Comparison of ENCODE assay signal across 1 cellular context in the genomic region with DNA sequence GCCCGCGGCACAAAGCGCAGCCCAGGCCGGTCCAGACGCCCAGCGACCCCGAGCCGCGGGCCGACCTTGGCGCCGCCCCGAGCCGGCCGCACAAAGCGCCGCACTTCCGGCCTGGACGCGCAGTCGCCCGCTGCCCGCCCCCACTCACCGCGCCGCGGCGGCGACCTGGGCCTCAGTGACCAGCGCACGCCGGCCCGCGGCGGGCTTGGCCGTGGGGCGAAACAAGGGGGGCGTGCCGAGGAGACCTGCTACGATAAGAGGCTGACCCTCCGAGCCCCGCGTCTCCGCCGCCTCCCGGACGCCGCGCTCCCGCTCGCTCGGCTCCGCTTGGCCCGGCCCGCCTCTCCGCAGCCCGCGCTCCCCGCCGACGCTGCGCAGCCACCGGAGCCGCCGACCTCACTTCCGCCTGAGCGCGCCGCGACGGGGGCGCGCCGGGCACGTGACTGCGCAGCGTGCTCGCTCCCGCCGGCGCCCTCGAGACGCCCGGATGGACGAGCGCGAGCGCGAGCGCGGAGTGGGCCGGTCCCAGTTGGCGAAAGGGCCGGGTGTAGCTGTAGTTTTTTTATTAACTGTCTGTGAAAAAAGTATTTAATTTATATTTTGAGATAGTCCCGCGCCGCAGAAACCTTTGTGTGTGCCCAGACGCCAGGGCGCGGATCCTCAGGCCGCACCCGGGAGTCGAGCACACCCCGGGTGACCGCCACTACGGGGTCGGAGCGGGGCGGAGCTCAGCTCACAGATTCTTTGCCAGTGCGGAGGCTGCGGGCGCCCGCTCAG.
TF ChIP-seq lines count a peak whose summit lies in the region.

A gene with protein sequence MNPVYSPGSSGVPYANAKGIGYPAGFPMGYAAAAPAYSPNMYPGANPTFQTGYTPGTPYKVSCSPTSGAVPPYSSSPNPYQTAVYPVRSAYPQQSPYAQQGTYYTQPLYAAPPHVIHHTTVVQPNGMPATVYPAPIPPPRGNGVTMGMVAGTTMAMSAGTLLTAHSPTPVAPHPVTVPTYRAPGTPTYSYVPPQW (minus strand): TSS at position 395 of the 777 bp plus-strand sequence. CDS start 10,814 bp downstream, outside the sequence.

TF ChIP-seq in K562, 482 proteins besides CTCF, POLR2A, EP300 and RAD21 (continued from another document and continues in another):
- TF ChIP-seq, protein P1, sequence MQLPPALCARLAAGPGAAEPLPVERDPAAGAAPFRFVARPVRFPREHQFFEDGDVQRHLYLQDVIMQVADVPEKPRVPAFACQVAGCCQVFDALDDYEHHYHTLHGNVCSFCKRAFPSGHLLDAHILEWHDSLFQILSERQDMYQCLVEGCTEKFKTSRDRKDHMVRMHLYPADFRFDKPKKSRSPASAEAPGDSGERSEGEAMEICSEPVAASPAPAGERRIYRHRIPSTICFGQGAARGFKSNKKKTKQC (CRISPR knock-in tag; IDR thresholded peaks at IDR 0.05), result peak; percentile 74; the same call in 1 of the 2 replicates
- no peak for TF ChIP-seq MTA2 (IDR thresholded peaks at IDR 0.05; ENCODE audit: low read depth)
- TF ChIP-seq, protein P2, sequence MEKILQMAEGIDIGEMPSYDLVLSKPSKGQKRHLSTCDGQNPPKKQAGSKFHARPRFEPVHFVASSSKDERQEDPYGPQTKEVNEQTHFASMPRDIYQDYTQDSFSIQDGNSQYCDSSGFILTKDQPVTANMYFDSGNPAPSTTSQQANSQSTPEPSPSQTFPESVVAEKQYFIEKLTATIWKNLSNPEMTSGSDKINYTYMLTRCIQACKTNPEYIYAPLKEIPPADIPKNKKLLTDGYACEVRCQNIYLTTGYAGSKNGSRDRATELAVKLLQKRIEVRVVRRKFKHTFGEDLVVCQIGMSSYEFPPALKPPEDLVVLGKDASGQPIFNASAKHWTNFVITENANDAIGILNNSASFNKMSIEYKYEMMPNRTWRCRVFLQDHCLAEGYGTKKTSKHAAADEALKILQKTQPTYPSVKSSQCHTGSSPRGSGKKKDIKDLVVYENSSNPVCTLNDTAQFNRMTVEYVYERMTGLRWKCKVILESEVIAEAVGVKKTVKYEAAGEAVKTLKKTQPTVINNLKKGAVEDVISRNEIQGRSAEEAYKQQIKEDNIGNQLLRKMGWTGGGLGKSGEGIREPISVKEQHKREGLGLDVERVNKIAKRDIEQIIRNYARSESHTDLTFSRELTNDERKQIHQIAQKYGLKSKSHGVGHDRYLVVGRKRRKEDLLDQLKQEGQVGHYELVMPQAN (IDR thresholded peaks at IDR 0.05; ENCODE audit: borderline replicate concordance), result no peak
- no peak for TF ChIP-seq SMAD3 (CRISPR knock-in tag; conservative IDR thresholded peaks at IDR 0.05)
- TF ChIP-seq ZBTB1 (CRISPR knock-in tag; IDR thresholded peaks at IDR 0.05; ENCODE audit: borderline replicate concordance, low read depth), result peak; percentile 99
- no peak for TF ChIP-seq ZNF253 (CRISPR knock-in tag; conservative IDR thresholded peaks at IDR 0.05)
- TF ChIP-seq, protein P3, sequence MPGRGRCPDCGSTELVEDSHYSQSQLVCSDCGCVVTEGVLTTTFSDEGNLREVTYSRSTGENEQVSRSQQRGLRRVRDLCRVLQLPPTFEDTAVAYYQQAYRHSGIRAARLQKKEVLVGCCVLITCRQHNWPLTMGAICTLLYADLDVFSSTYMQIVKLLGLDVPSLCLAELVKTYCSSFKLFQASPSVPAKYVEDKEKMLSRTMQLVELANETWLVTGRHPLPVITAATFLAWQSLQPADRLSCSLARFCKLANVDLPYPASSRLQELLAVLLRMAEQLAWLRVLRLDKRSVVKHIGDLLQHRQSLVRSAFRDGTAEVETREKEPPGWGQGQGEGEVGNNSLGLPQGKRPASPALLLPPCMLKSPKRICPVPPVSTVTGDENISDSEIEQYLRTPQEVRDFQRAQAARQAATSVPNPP (IDR thresholded peaks at IDR 0.05; ENCODE audit: borderline replicate concordance, insufficient read depth, insufficient read length), result no peak
- TF ChIP-seq RBM34 (IDR thresholded peaks at IDR 0.05; ENCODE audit: borderline replicate concordance, insufficient read depth, low read length), result no peak
- TF ChIP-seq ZNF77 (CRISPR knock-in tag; IDR thresholded peaks at IDR 0.05), result no peak
- TF ChIP-seq, protein P4, sequence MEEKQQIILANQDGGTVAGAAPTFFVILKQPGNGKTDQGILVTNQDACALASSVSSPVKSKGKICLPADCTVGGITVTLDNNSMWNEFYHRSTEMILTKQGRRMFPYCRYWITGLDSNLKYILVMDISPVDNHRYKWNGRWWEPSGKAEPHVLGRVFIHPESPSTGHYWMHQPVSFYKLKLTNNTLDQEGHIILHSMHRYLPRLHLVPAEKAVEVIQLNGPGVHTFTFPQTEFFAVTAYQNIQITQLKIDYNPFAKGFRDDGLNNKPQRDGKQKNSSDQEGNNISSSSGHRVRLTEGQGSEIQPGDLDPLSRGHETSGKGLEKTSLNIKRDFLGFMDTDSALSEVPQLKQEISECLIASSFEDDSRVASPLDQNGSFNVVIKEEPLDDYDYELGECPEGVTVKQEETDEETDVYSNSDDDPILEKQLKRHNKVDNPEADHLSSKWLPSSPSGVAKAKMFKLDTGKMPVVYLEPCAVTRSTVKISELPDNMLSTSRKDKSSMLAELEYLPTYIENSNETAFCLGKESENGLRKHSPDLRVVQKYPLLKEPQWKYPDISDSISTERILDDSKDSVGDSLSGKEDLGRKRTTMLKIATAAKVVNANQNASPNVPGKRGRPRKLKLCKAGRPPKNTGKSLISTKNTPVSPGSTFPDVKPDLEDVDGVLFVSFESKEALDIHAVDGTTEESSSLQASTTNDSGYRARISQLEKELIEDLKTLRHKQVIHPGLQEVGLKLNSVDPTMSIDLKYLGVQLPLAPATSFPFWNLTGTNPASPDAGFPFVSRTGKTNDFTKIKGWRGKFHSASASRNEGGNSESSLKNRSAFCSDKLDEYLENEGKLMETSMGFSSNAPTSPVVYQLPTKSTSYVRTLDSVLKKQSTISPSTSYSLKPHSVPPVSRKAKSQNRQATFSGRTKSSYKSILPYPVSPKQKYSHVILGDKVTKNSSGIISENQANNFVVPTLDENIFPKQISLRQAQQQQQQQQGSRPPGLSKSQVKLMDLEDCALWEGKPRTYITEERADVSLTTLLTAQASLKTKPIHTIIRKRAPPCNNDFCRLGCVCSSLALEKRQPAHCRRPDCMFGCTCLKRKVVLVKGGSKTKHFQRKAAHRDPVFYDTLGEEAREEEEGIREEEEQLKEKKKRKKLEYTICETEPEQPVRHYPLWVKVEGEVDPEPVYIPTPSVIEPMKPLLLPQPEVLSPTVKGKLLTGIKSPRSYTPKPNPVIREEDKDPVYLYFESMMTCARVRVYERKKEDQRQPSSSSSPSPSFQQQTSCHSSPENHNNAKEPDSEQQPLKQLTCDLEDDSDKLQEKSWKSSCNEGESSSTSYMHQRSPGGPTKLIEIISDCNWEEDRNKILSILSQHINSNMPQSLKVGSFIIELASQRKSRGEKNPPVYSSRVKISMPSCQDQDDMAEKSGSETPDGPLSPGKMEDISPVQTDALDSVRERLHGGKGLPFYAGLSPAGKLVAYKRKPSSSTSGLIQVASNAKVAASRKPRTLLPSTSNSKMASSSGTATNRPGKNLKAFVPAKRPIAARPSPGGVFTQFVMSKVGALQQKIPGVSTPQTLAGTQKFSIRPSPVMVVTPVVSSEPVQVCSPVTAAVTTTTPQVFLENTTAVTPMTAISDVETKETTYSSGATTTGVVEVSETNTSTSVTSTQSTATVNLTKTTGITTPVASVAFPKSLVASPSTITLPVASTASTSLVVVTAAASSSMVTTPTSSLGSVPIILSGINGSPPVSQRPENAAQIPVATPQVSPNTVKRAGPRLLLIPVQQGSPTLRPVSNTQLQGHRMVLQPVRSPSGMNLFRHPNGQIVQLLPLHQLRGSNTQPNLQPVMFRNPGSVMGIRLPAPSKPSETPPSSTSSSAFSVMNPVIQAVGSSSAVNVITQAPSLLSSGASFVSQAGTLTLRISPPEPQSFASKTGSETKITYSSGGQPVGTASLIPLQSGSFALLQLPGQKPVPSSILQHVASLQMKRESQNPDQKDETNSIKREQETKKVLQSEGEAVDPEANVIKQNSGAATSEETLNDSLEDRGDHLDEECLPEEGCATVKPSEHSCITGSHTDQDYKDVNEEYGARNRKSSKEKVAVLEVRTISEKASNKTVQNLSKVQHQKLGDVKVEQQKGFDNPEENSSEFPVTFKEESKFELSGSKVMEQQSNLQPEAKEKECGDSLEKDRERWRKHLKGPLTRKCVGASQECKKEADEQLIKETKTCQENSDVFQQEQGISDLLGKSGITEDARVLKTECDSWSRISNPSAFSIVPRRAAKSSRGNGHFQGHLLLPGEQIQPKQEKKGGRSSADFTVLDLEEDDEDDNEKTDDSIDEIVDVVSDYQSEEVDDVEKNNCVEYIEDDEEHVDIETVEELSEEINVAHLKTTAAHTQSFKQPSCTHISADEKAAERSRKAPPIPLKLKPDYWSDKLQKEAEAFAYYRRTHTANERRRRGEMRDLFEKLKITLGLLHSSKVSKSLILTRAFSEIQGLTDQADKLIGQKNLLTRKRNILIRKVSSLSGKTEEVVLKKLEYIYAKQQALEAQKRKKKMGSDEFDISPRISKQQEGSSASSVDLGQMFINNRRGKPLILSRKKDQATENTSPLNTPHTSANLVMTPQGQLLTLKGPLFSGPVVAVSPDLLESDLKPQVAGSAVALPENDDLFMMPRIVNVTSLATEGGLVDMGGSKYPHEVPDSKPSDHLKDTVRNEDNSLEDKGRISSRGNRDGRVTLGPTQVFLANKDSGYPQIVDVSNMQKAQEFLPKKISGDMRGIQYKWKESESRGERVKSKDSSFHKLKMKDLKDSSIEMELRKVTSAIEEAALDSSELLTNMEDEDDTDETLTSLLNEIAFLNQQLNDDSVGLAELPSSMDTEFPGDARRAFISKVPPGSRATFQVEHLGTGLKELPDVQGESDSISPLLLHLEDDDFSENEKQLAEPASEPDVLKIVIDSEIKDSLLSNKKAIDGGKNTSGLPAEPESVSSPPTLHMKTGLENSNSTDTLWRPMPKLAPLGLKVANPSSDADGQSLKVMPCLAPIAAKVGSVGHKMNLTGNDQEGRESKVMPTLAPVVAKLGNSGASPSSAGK (IDR thresholded peaks at IDR 0.05), result no peak
- no peak for TF ChIP-seq YBX1 (IDR thresholded peaks at IDR 0.05)
- TF ChIP-seq POLR2B (IDR thresholded peaks at IDR 0.05; ENCODE audit: low read depth, partially characterized antibody), result peak; percentile 67
- no peak for TF ChIP-seq SMC3 (conservative IDR thresholded peaks at IDR 0.05; ENCODE audit: insufficient read depth, low read depth, low read length)
- TF ChIP-seq ZNF23 (CRISPR knock-in tag; IDR thresholded peaks at IDR 0.05), result no peak
- TF ChIP-seq KLF10 (CRISPR knock-in tag; IDR thresholded peaks at IDR 0.05), result no peak
- TF ChIP-seq ETS2 (tag; IDR thresholded peaks at IDR 0.05; ENCODE audit: borderline replicate concordance, poor library complexity, severe bottlenecking), result peak; percentile 70
- TF ChIP-seq, protein P5, sequence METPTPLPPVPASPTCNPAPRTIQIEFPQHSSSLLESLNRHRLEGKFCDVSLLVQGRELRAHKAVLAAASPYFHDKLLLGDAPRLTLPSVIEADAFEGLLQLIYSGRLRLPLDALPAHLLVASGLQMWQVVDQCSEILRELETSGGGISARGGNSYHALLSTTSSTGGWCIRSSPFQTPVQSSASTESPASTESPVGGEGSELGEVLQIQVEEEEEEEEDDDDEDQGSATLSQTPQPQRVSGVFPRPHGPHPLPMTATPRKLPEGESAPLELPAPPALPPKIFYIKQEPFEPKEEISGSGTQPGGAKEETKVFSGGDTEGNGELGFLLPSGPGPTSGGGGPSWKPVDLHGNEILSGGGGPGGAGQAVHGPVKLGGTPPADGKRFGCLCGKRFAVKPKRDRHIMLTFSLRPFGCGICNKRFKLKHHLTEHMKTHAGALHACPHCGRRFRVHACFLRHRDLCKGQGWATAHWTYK (CRISPR knock-in tag; IDR thresholded peaks at IDR 0.05), result peak; percentile 66; the same call in 1 of the 2 replicates
- no peak for TF ChIP-seq ZNF224 (CRISPR knock-in tag; IDR thresholded peaks at IDR 0.05)
- TF ChIP-seq PYGO2 (tag; IDR thresholded peaks at IDR 0.05), result no peak
- peak; percentile 83 to 88 for TF ChIP-seq NRF1 (conservative IDR thresholded peaks at IDR 0.05 in 1 of 2, IDR thresholded peaks at IDR 0.05 in 1 of 2)
- TF ChIP-seq ZFP36 (IDR thresholded peaks at IDR 0.05; ENCODE audit: low read depth, low read length, partially characterized antibody), result no peak
- peak; percentile 76 for TF ChIP-seq EP400 (IDR thresholded peaks at IDR 0.05)
- TF ChIP-seq RFX1 (IDR thresholded peaks at IDR 0.05), result no peak
- peak; percentile 96 for TF ChIP-seq RBFOX2 (IDR thresholded peaks at IDR 0.05; ENCODE audit: low read depth, low read length)
- TF ChIP-seq, protein P6, sequence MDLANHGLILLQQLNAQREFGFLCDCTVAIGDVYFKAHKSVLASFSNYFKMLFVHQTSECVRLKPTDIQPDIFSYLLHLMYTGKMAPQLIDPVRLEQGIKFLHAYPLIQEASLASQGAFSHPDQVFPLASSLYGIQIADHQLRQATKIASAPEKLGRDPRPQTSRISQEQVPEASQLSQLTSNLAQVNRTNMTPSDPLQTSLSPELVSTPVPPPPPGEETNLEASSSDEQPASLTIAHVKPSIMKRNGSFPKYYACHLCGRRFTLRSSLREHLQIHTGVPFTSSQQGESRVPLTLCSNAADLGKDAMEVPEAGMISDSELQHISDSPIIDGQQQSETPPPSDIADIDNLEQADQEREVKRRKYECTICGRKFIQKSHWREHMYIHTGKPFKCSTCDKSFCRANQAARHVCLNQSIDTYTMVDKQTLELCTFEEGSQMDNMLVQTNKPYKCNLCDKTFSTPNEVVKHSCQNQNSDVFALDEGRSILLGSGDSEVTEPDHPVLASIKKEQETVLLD (IDR thresholded peaks at IDR 0.05), result no peak
- TF ChIP-seq DMBX1 (CRISPR knock-in tag; IDR thresholded peaks at IDR 0.05; ENCODE audit: borderline replicate concordance), result no peak; the same call in 1 of the 2 replicates
- TF ChIP-seq RBM15 (IDR thresholded peaks at IDR 0.05; ENCODE audit: insufficient read depth, low read length), result no peak
- TF ChIP-seq, protein P7, sequence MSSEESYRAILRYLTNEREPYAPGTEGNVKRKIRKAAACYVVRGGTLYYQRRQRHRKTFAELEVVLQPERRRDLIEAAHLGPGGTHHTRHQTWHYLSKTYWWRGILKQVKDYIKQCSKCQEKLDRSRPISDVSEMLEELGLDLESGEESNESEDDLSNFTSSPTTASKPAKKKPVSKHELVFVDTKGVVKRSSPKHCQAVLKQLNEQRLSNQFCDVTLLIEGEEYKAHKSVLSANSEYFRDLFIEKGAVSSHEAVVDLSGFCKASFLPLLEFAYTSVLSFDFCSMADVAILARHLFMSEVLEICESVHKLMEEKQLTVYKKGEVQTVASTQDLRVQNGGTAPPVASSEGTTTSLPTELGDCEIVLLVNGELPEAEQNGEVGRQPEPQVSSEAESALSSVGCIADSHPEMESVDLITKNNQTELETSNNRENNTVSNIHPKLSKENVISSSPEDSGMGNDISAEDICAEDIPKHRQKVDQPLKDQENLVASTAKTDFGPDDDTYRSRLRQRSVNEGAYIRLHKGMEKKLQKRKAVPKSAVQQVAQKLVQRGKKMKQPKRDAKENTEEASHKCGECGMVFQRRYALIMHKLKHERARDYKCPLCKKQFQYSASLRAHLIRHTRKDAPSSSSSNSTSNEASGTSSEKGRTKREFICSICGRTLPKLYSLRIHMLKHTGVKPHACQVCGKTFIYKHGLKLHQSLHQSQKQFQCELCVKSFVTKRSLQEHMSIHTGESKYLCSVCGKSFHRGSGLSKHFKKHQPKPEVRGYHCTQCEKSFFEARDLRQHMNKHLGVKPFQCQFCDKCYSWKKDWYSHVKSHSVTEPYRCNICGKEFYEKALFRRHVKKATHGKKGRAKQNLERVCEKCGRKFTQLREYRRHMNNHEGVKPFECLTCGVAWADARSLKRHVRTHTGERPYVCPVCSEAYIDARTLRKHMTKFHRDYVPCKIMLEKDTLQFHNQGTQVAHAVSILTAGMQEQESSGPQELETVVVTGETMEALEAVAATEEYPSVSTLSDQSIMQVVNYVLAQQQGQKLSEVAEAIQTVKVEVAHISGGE (CRISPR knock-in tag; IDR thresholded peaks at IDR 0.05), result peak; percentile 40 to 97 (median 68); a peak in 5 of 6 replicates
- no peak for TF ChIP-seq ZNF3 (CRISPR knock-in tag; IDR thresholded peaks at IDR 0.05)
- 0 out of 2 replicates have a peak, but pooled peaks have one; percentile 23 for TF ChIP-seq NCOR1 (IDR thresholded peaks at IDR 0.05)
- TF ChIP-seq TSC22D4 (tag; IDR thresholded peaks at IDR 0.05), result no peak
- TF ChIP-seq KDM4B (IDR thresholded peaks at IDR 0.05; ENCODE audit: borderline replicate concordance in 2 of 2, low read depth in 1 of 2), result no peak
- peak; percentile 44; the same call in 1 of the 2 replicates for TF ChIP-seq FOXJ2 (tag; IDR thresholded peaks at IDR 0.05)
